Comparison of ENCODE assay signal across 12 cellular contexts in genomic region chr19:6997679-6998445, GRCh38. TPM values are rescaled to one million over a fixed set of nuclear protein-coding genes. Genes with fewer than 3 reads are reported as not detected.
DNase-seq lines count a peak whose midpoint lies in the region; FAIRE-seq lines count a peak whose summit lies in the region.
"Had no signal": no experiment of that assay in that cellular context is flagged by ENCODE, and none has a peak within 500 bp of the region (broad histone marks: within the 10 kb centered on the region; RNA-seq: fewer than 3 reads in every experiment).

No MANE protein-coding gene starts in this region.

- peaks cover 15% of the 10 kb centered on the region for H3K9me3 Mint-ChIP-seq in activated CD4-positive, alpha-beta T cell treated with anti-CD3 and anti-CD28 coated beads, Interleukin-2, amount 10 ng/mL, durations not matched to agents 24 days and 14 days
- H3K9me3 Mint-ChIP-seq in activated T-helper 1 cell treated with anti-CD3 and anti-CD28 coated beads, Interleukin-12 subunit alpha, Interleukin-12 subunit beta, Interleukin-2, Interleukin-4 antibody, amounts not matched to agents 30 ng/mL and 10 ng/mL and 1 ng/mL, durations not matched to agents 14 hours and 24 hours and 36 hours = peaks cover 21% of the 10 kb centered on the region

- H3K27ac Mint-ChIP-seq in activated CD4-positive, alpha-beta T cell treated with anti-CD3 and anti-CD28 coated beads, Interleukin-2, amount 10 ng/mL, durations not matched to agents 24 days and 14 days = no peak overlapping the region
- peak overlapping the region; percentile 13 for H3K27ac Mint-ChIP-seq in activated T-helper 1 cell treated with anti-CD3 and anti-CD28 coated beads, Interleukin-12 subunit alpha, Interleukin-12 subunit beta, Interleukin-2, Interleukin-4 antibody, amounts not matched to agents 30 ng/mL and 10 ng/mL and 1 ng/mL, durations not matched to agents 14 hours and 24 hours and 36 hours

- no peak for FAIRE-seq in RCC 7860 (lab: Jason Lieb, UNC)

- peaks cover 10% of the 10 kb centered on the region for H3K36me3 Mint-ChIP-seq in activated CD4-positive, alpha-beta T cell treated with anti-CD3 and anti-CD28 coated beads, Interleukin-2, amount 10 ng/mL, durations not matched to agents 24 days and 14 days (ENCODE audit: low read depth)
- peaks cover 7% of the 10 kb centered on the region for H3K36me3 Mint-ChIP-seq in activated T-helper 1 cell treated with anti-CD3 and anti-CD28 coated beads, Interleukin-12 subunit alpha, Interleukin-12 subunit beta, Interleukin-2, Interleukin-4 antibody, amounts not matched to agents 30 ng/mL and 10 ng/mL and 1 ng/mL, durations not matched to agents 14 hours and 24 hours and 36 hours (ENCODE audit: low read depth)

- peaks cover 10% of the 10 kb centered on the region for H3K4me1 Mint-ChIP-seq in activated CD4-positive, alpha-beta T cell treated with anti-CD3 and anti-CD28 coated beads, Interleukin-2, amount 10 ng/mL, durations not matched to agents 24 days and 14 days
- H3K4me1 Mint-ChIP-seq in activated T-helper 1 cell treated with anti-CD3 and anti-CD28 coated beads, Interleukin-12 subunit alpha, Interleukin-12 subunit beta, Interleukin-2, Interleukin-4 antibody, amounts not matched to agents 30 ng/mL and 10 ng/mL and 1 ng/mL, durations not matched to agents 14 hours and 24 hours and 36 hours (ENCODE audit: low read depth) = peaks cover 8% of the 10 kb centered on the region

- intact Hi-C loops in activated CD4-positive, alpha-beta T cell treated with anti-CD3 and anti-CD28 coated beads, Interleukin-2, amount 10 ng/mL, durations not matched to agents 24 days and 14 days (cut with micrococcal nuclease) = no loop called here
- intact Hi-C loops in activated T-helper 1 cell treated with anti-CD3 and anti-CD28 coated beads, Interleukin-12 subunit alpha, Interleukin-12 subunit beta, Interleukin-2, Interleukin-4 antibody, amounts not matched to agents 30 ng/mL and 10 ng/mL and 1 ng/mL, durations not matched to agents 14 hours and 24 hours and 36 hours (cut with micrococcal nuclease) = no loop called here

- no peaks in the 10 kb centered on the region for H3K27me3 ChIP-seq in HAP-1 (ENCODE audit: low read depth)

- no peaks in the 10 kb centered on the region for H3K4me1 ChIP-seq in HAP-1
- H3K4me1 ChIP-seq: esophagus muscularis mucosa had no signal

- in situ Hi-C loops in HAP-1 (cut with MboI; ENCODE audit: low sequenced_read_pairs) = no loop called here

- no peak for DNase-seq in activated CD4-positive, alpha-beta T cell treated with anti-CD3 and anti-CD28 coated beads, Interleukin-2, amount 10 ng/mL, durations not matched to agents 24 days and 14 days
- no peak for DNase-seq in activated CD4-positive, alpha-beta T cell treated with anti-CD3 and anti-CD28 coated beads for 1 hour
- peak; percentile 95 for DNase-seq in NCI-H226
- DNase-seq in activated T-helper 1 cell treated with anti-CD3 and anti-CD28 coated beads, Interleukin-12 subunit alpha, Interleukin-12 subunit beta, Interleukin-2, Interleukin-4 antibody, amounts not matched to agents 30 ng/mL and 10 ng/mL and 1 ng/mL, durations not matched to agents 14 hours and 24 hours and 36 hours (ENCODE audit: low spot score) = no peak
- DNase-seq in pons (ENCODE audit: low spot score) = peak; percentile 28
- no peak for DNase-seq in iPS-NIHi11 (ENCODE audit: low spot score)
- DNase-seq in HAP-1 (ENCODE audit: low spot score in 2 of 2) = no peak
- no peak for DNase-seq in RCC 7860 (ENCODE audit: low spot score)
- DNase-seq: ACHN, caudate nucleus, NCI-H1436 treated with DMSO at 0.1 percent for 48 hours had no signal

- H3K36me3 ChIP-seq in HAP-1 (replicated peaks) = no peaks in the 10 kb centered on the region
- H3K36me3 ChIP-seq: esophagus muscularis mucosa had no signal

- no peaks in the 10 kb centered on the region for H3K27me3 Mint-ChIP-seq in activated CD4-positive, alpha-beta T cell treated with anti-CD3 and anti-CD28 coated beads, Interleukin-2, amount 10 ng/mL, durations not matched to agents 24 days and 14 days
- H3K27me3 Mint-ChIP-seq in activated T-helper 1 cell treated with anti-CD3 and anti-CD28 coated beads, Interleukin-12 subunit alpha, Interleukin-12 subunit beta, Interleukin-2, Interleukin-4 antibody, amounts not matched to agents 30 ng/mL and 10 ng/mL and 1 ng/mL, durations not matched to agents 14 hours and 24 hours and 36 hours (ENCODE audit: insufficient read depth) = no peaks in the 10 kb centered on the region

- peak overlapping the region; percentile 41 for H3K4me3 Mint-ChIP-seq in activated CD4-positive, alpha-beta T cell treated with anti-CD3 and anti-CD28 coated beads, Interleukin-2, amount 10 ng/mL, durations not matched to agents 24 days and 14 days
- peak overlapping the region; percentile 37 for H3K4me3 Mint-ChIP-seq in activated T-helper 1 cell treated with anti-CD3 and anti-CD28 coated beads, Interleukin-12 subunit alpha, Interleukin-12 subunit beta, Interleukin-2, Interleukin-4 antibody, amounts not matched to agents 30 ng/mL and 10 ng/mL and 1 ng/mL, durations not matched to agents 14 hours and 24 hours and 36 hours

- no peaks in the 10 kb centered on the region for H3K9me3 ChIP-seq in HAP-1
- H3K9me3 ChIP-seq: esophagus muscularis mucosa had no signal

- H3K4me3 ChIP-seq in HAP-1 = no peak overlapping the region
- H3K4me3 ChIP-seq: esophagus muscularis mucosa had no signal

RNA-seq across cellular contexts. Expression of gene MBD3L2B, which starts 23.4 kb away (rescaled TPM):
- not detected in 2 replicates for total RNA-seq in activated CD4-positive, alpha-beta T cell treated with anti-CD3 and anti-CD28 coated beads, Interleukin-2, amount 10 ng/mL, durations not matched to agents 24 days and 14 days
- not detected in 2 replicates for total RNA-seq in activated T-helper 1 cell treated with anti-CD3 and anti-CD28 coated beads, Interleukin-12 subunit alpha, Interleukin-12 subunit beta, Interleukin-2, Interleukin-4 antibody, amounts not matched to agents 30 ng/mL and 10 ng/mL and 1 ng/mL, durations not matched to agents 14 hours and 24 hours and 36 hours
- total RNA-seq: esophagus muscularis mucosa had no signal

RNA-seq across cellular contexts. Expression of gene MBD3L5, which starts 32.5 kb away (rescaled TPM):
- not detected in 2 replicates for total RNA-seq in activated CD4-positive, alpha-beta T cell treated with anti-CD3 and anti-CD28 coated beads, Interleukin-2, amount 10 ng/mL, durations not matched to agents 24 days and 14 days
- not detected in 2 replicates for total RNA-seq in activated T-helper 1 cell treated with anti-CD3 and anti-CD28 coated beads, Interleukin-12 subunit alpha, Interleukin-12 subunit beta, Interleukin-2, Interleukin-4 antibody, amounts not matched to agents 30 ng/mL and 10 ng/mL and 1 ng/mL, durations not matched to agents 14 hours and 24 hours and 36 hours
- total RNA-seq: esophagus muscularis mucosa had no signal

RNA-seq across cellular contexts. Expression of gene MBD3L4, which starts 42.1 kb away (rescaled TPM):
- not detected in 2 replicates for total RNA-seq in activated CD4-positive, alpha-beta T cell treated with anti-CD3 and anti-CD28 coated beads, Interleukin-2, amount 10 ng/mL, durations not matched to agents 24 days and 14 days
- total RNA-seq in activated T-helper 1 cell treated with anti-CD3 and anti-CD28 coated beads, Interleukin-12 subunit alpha, Interleukin-12 subunit beta, Interleukin-2, Interleukin-4 antibody, amounts not matched to agents 30 ng/mL and 10 ng/mL and 1 ng/mL, durations not matched to agents 14 hours and 24 hours and 36 hours = not detected in 2 replicates
- total RNA-seq: esophagus muscularis mucosa had no signal

RNA-seq across cellular contexts. Expression of gene MBD3L2, which starts 51.3 kb away (rescaled TPM):
- not detected in 2 replicates for total RNA-seq in activated CD4-positive, alpha-beta T cell treated with anti-CD3 and anti-CD28 coated beads, Interleukin-2, amount 10 ng/mL, durations not matched to agents 24 days and 14 days
- total RNA-seq in activated T-helper 1 cell treated with anti-CD3 and anti-CD28 coated beads, Interleukin-12 subunit alpha, Interleukin-12 subunit beta, Interleukin-2, Interleukin-4 antibody, amounts not matched to agents 30 ng/mL and 10 ng/mL and 1 ng/mL, durations not matched to agents 14 hours and 24 hours and 36 hours = not detected in 2 replicates
- total RNA-seq: esophagus muscularis mucosa had no signal

Comparison
In these comparisons a context has a peak if more than half of its experiments do, and no peak if none do; other contexts are left out.
1. DNase-seq: peak in NCI-H226 (single experiment) and pons (single experiment); none in activated CD4-positive, alpha-beta T cell treated with anti-CD3 and anti-CD28 coated beads, Interleukin-2, amount 10 ng/mL, durations not matched to agents 24 days and 14 days (single experiment), activated CD4-positive, alpha-beta T cell treated with anti-CD3 and anti-CD28 coated beads for 1 hour (single experiment), activated T-helper 1 cell treated with anti-CD3 and anti-CD28 coated beads, Interleukin-12 subunit alpha, Interleukin-12 subunit beta, Interleukin-2, Interleukin-4 antibody, amounts not matched to agents 30 ng/mL and 10 ng/mL and 1 ng/mL, durations not matched to agents 14 hours and 24 hours and 36 hours (single experiment), iPS-NIHi11 (single experiment), HAP-1 (0 of 2) and RCC 7860 (single experiment).